1 cellular context compared by ENCODE assay signal in the genomic region with DNA sequence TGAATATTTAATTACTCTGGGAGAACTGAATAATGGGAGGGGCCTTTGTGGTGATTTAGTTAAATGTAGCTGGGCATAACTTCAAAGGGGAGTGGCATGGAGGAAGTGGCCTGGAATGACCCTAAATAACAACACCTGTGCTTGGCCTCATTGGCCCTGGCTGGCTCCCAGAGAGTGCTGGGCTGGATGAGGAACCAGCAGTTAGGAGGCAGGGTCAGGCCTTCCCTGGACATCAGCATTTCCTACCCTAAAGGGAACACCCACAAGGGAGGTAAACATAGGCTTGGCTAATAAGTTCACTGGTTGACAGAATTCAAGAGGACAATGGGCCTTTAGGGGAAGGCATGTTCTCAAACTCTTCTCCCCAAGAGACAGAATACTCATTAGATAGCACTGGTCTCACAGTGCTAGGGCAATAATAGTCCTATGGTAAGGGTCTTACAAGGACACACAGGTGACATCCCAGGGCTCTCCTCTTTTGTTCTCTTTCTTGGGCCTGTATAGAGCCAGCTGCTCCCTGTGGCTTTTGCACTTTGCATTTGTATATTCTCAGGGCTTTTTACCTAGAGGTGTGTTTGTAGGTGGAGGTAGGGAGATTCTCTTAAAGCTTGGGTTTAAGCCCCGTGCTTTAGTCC.
A peak's percentile ranks its signal among the peaks of the same experiment; 100 is the strongest.
TF ChIP-seq lines count a peak whose summit lies in the region.

No MANE protein-coding gene starts in this region.

TF ChIP-seq in GM23338, 12 proteins besides CTCF, POLR2A, EP300 and RAD21:
- TF ChIP-seq, protein P1, sequence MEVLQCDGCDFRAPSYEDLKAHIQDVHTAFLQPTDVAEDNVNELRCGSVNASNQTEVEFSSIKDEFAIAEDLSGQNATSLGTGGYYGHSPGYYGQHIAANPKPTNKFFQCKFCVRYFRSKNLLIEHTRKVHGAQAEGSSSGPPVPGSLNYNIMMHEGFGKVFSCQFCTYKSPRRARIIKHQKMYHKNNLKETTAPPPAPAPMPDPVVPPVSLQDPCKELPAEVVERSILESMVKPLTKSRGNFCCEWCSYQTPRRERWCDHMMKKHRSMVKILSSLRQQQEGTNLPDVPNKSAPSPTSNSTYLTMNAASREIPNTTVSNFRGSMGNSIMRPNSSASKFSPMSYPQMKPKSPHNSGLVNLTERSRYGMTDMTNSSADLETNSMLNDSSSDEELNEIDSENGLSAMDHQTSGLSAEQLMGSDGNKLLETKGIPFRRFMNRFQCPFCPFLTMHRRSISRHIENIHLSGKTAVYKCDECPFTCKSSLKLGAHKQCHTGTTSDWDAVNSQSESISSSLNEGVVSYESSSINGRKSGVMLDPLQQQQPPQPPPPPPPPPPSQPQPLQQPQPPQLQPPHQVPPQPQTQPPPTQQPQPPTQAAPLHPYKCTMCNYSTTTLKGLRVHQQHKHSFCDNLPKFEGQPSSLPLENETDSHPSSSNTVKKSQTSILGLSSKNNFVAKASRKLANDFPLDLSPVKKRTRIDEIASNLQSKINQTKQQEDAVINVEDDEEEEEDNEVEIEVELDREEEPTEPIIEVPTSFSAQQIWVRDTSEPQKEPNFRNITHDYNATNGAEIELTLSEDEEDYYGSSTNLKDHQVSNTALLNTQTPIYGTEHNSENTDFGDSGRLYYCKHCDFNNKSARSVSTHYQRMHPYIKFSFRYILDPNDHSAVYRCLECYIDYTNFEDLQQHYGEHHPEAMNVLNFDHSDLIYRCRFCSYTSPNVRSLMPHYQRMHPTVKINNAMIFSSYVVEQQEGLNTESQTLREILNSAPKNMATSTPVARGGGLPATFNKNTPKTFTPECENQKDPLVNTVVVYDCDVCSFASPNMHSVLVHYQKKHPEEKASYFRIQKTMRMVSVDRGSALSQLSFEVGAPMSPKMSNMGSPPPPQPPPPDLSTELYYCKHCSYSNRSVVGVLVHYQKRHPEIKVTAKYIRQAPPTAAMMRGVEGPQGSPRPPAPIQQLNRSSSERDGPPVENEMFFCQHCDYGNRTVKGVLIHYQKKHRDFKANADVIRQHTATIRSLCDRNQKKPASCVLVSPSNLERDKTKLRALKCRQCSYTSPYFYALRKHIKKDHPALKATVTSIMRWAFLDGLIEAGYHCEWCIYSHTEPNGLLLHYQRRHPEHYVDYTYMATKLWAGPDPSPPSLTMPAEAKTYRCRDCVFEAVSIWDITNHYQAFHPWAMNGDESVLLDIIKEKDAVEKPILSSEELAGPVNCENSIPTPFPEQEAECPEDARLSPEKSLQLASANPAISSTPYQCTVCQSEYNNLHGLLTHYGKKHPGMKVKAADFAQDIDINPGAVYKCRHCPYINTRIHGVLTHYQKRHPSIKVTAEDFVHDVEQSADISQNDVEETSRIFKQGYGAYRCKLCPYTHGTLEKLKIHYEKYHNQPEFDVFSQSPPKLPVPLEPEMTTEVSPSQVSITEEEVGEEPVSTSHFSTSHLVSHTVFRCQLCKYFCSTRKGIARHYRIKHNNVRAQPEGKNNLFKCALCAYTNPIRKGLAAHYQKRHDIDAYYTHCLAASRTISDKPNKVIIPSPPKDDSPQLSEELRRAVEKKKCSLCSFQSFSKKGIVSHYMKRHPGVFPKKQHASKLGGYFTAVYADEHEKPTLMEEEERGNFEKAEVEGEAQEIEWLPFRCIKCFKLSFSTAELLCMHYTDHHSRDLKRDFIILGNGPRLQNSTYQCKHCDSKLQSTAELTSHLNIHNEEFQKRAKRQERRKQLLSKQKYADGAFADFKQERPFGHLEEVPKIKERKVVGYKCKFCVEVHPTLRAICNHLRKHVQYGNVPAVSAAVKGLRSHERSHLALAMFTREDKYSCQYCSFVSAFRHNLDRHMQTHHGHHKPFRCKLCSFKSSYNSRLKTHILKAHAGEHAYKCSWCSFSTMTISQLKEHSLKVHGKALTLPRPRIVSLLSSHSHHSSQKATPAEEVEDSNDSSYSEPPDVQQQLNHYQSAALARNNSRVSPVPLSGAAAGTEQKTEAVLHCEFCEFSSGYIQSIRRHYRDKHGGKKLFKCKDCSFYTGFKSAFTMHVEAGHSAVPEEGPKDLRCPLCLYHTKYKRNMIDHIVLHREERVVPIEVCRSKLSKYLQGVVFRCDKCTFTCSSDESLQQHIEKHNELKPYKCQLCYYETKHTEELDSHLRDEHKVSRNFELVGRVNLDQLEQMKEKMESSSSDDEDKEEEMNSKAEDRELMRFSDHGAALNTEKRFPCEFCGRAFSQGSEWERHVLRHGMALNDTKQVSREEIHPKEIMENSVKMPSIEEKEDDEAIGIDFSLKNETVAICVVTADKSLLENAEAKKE (CRISPR knock-in tag; IDR thresholded peaks at IDR 0.05) = peak; percentile 87
- TF ChIP-seq EZH2phosphoT487 (IDR thresholded peaks at IDR 0.05; ENCODE audit: unreplicated experiment) (no peak), REST (IDR thresholded peaks at IDR 0.05; ENCODE audit: unreplicated experiment) (no peak), NANOG (IDR thresholded peaks at IDR 0.05; ENCODE audit: borderline replicate concordance) (no peak), STAT1 (IDR thresholded peaks at IDR 0.05; ENCODE audit: unreplicated experiment) (no peak), EZH2 (IDR thresholded peaks at IDR 0.05; ENCODE audit: low read depth, unreplicated experiment) (no peak), JUNB (IDR thresholded peaks at IDR 0.05; ENCODE audit: unreplicated experiment) (no peak), ZNF114 (CRISPR knock-in tag; IDR thresholded peaks at IDR 0.05) (peak; percentile 67; the same call in 1 of the 2 replicates), CREB1 (CRISPR knock-in tag; IDR thresholded peaks at IDR 0.05; ENCODE audit: low read depth) (no peak), ZNF331 (CRISPR knock-in tag; IDR thresholded peaks at IDR 0.05; ENCODE audit: low read depth) (no peak)
- TF ChIP-seq, protein P2, sequence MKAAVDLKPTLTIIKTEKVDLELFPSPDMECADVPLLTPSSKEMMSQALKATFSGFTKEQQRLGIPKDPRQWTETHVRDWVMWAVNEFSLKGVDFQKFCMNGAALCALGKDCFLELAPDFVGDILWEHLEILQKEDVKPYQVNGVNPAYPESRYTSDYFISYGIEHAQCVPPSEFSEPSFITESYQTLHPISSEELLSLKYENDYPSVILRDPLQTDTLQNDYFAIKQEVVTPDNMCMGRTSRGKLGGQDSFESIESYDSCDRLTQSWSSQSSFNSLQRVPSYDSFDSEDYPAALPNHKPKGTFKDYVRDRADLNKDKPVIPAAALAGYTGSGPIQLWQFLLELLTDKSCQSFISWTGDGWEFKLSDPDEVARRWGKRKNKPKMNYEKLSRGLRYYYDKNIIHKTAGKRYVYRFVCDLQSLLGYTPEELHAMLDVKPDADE (IDR thresholded peaks at IDR 0.05) = no peak
